Comparison of ENCODE assay signal across 30 cellular contexts in genomic region chr2:140288726-140289125, GRCh38.
"Had no signal": no experiment of that assay in that cellular context is flagged by ENCODE, and none has a peak within 500 bp of the region (broad histone marks: within the 10 kb centered on the region; RNA-seq: fewer than 3 reads in every experiment).

No MANE protein-coding gene starts in this region.

- H3K36me3 ChIP-seq: neural progenitor cell, ovary, spleen, stomach, thoracic aorta, thyroid gland, tibial nerve, upper lobe of left lung, vagina had no signal

- H3K9ac ChIP-seq: neural progenitor cell, parathyroid adenoma had no signal

- H3K4me2 ChIP-seq: neural progenitor cell, smooth muscle cell had no signal

- H3K9me3 Mint-ChIP-seq: neural progenitor cell had no signal

- H3K4me1 Mint-ChIP-seq: naive thymus-derived CD4-positive, alpha-beta T cell; natural killer cell; nephron; neural progenitor cell; stimulated activated effector memory CD8-positive, alpha-beta T cell treated with anti-CD3 and anti-CD28 coated beads, Interleukin-12 subunit alpha, Interleukin-12 subunit beta, amount 100 ng/mL, for 72 hours; stimulated activated naive B cell treated with anti-CD40 and anti-IgM and Interleukin-4, amounts not matched to agents 10 μg/mL and 1 μg/mL and 100 μg/mL, for 72 hours had no signal

- H3K4me3 ChIP-seq: neural progenitor cell, ovary, psoas muscle, skin epidermis, smooth muscle cell, spleen, stomach, thoracic aorta, thyroid gland, tibial nerve, upper lobe of left lung, vagina had no signal

- H3K36me3 Mint-ChIP-seq: naive thymus-derived CD4-positive, alpha-beta T cell; neural progenitor cell; stimulated activated effector memory CD8-positive, alpha-beta T cell treated with anti-CD3 and anti-CD28 coated beads, Interleukin-12 subunit alpha, Interleukin-12 subunit beta, amount 100 ng/mL, for 72 hours; stimulated activated naive B cell treated with anti-CD40 and anti-IgM and Interleukin-4, amounts not matched to agents 10 μg/mL and 1 μg/mL and 100 μg/mL, for 72 hours had no signal

- H3K4me3 Mint-ChIP-seq: naive thymus-derived CD4-positive, alpha-beta T cell; natural killer cell; nephron; neural progenitor cell; stimulated activated effector memory CD8-positive, alpha-beta T cell treated with anti-CD3 and anti-CD28 coated beads, Interleukin-12 subunit alpha, Interleukin-12 subunit beta, amount 100 ng/mL, for 72 hours; stimulated activated naive B cell treated with anti-CD40 and anti-IgM and Interleukin-4, amounts not matched to agents 10 μg/mL and 1 μg/mL and 100 μg/mL, for 72 hours; stimulated activated naive CD8-positive, alpha-beta T cell treated with anti-CD3 and anti-CD28 coated beads, Interleukin-15, Interleukin-2, amounts not matched to agents 100 ng/mL and 50 ng/mL, for 24 hours had no signal

- H3K27me3 Mint-ChIP-seq: naive thymus-derived CD4-positive, alpha-beta T cell; progenitor cell of endocrine pancreas; stimulated activated naive B cell treated with anti-CD40 and anti-IgM and Interleukin-4, amounts not matched to agents 10 μg/mL and 1 μg/mL and 100 μg/mL, for 72 hours; stimulated activated naive CD8-positive, alpha-beta T cell treated with anti-CD3 and anti-CD28 coated beads, Interleukin-15, Interleukin-2, amounts not matched to agents 100 ng/mL and 50 ng/mL, for 24 hours had no signal

- H3K27ac ChIP-seq: neural progenitor cell, ovary, parathyroid adenoma, psoas muscle, skin epidermis, spleen, stomach, thoracic aorta, thyroid gland, tibial nerve, upper lobe of left lung, vagina had no signal

- H3K79me2 ChIP-seq: parathyroid adenoma had no signal

- FAIRE-seq: urothelium cell line had no signal

- H3K27ac Mint-ChIP-seq: naive thymus-derived CD4-positive, alpha-beta T cell; natural killer cell; nephron; neural progenitor cell; progenitor cell of endocrine pancreas; stimulated activated effector memory CD8-positive, alpha-beta T cell treated with anti-CD3 and anti-CD28 coated beads, Interleukin-12 subunit alpha, Interleukin-12 subunit beta, amount 100 ng/mL, for 72 hours; stimulated activated naive B cell treated with anti-CD40 and anti-IgM and Interleukin-4, amounts not matched to agents 10 μg/mL and 1 μg/mL and 100 μg/mL, for 72 hours; stimulated activated naive CD8-positive, alpha-beta T cell treated with anti-CD3 and anti-CD28 coated beads, Interleukin-15, Interleukin-2, amounts not matched to agents 100 ng/mL and 50 ng/mL, for 24 hours had no signal

- ATAC-seq: naive thymus-derived CD4-positive, alpha-beta T cell; natural killer cell; psoas muscle; right cardiac atrium; sciatic nerve; stimulated activated effector memory CD8-positive, alpha-beta T cell treated with anti-CD3 and anti-CD28 coated beads, Interleukin-12 subunit alpha, Interleukin-12 subunit beta, amount 100 ng/mL, for 72 hours; stimulated activated naive B cell treated with anti-CD40 and anti-IgM and Interleukin-4, amounts not matched to agents 10 μg/mL and 1 μg/mL and 100 μg/mL, for 72 hours had no signal

- DNase-seq: naive thymus-derived CD4-positive, alpha-beta T cell; natural killer cell; occipital lobe; ovary; posterior cingulate gyrus; psoas muscle; right cardiac atrium; spleen; stimulated activated CD4-positive, alpha-beta T cell treated with anti-CD3 and anti-CD28 coated beads, Interleukin-12 subunit alpha, Interleukin-12 subunit beta, amount 100 ng/mL, for 4 hours; stimulated activated CD4-positive, alpha-beta T cell treated with anti-CD3 and anti-CD28 coated beads, Interleukin-1b, Interleukin-23, amount 100 ng/mL, for 48 hours; stimulated activated CD4-positive, alpha-beta T cell treated with anti-CD3 and anti-CD28 coated beads, Interleukin-4, amount 100 ng/mL, for 24 hours; stimulated activated naive B cell treated with anti-CD40 and anti-IgM and Interleukin-4, amounts not matched to agents 10 μg/mL and 1 μg/mL and 100 μg/mL, for 72 hours; stimulated activated naive CD4-positive, alpha-beta T cell treated with Interleukin-2 at 50 U/mL for 16 hours; stomach; thyroid gland; trophoblast cell; upper lobe of left lung had no signal

- H2AFZ ChIP-seq: neural progenitor cell, parathyroid adenoma had no signal

- H3K27me3 ChIP-seq: neural progenitor cell, ovary, spleen, stomach, thyroid gland, tibial nerve, upper lobe of left lung, vagina had no signal

- H3K9me3 ChIP-seq: ovary, psoas muscle, spleen, stomach, thoracic aorta, thyroid gland, tibial nerve, upper lobe of left lung, vagina had no signal

- H3K4me1 ChIP-seq: neural progenitor cell, parathyroid adenoma, psoas muscle, spleen, stomach, thyroid gland, tibial nerve, upper lobe of left lung, vagina had no signal
